In the genomic region with DNA sequence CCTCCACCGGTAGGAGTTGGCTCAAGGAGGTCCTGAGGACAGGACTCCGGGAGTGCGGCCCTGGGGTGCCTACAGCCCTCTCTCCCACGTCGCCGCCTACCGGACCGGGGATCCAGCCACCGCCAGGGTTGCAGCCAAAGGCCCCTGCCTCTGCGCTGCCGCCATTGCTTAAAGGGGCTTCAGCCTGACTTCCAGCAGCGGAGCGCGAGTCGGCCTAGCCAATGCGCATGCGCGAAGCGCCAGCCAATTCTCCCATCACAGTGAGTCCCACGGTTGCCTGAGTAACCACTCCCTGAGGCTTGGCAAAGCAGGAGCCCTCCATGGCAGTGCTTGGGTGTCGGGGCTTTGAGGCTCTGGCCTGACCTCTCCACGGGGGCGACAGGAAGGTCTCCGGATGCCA, we compare ENCODE assay signal across 3 cellular contexts.
A peak's percentile ranks its signal among the peaks of the same experiment; 100 is the strongest.
TF ChIP-seq lines count a peak whose summit lies in the region.

No MANE protein-coding gene starts in this region.

TF ChIP-seq in liver, 16 proteins besides CTCF, POLR2A, EP300 and RAD21:
- TF ChIP-seq, protein P1, sequence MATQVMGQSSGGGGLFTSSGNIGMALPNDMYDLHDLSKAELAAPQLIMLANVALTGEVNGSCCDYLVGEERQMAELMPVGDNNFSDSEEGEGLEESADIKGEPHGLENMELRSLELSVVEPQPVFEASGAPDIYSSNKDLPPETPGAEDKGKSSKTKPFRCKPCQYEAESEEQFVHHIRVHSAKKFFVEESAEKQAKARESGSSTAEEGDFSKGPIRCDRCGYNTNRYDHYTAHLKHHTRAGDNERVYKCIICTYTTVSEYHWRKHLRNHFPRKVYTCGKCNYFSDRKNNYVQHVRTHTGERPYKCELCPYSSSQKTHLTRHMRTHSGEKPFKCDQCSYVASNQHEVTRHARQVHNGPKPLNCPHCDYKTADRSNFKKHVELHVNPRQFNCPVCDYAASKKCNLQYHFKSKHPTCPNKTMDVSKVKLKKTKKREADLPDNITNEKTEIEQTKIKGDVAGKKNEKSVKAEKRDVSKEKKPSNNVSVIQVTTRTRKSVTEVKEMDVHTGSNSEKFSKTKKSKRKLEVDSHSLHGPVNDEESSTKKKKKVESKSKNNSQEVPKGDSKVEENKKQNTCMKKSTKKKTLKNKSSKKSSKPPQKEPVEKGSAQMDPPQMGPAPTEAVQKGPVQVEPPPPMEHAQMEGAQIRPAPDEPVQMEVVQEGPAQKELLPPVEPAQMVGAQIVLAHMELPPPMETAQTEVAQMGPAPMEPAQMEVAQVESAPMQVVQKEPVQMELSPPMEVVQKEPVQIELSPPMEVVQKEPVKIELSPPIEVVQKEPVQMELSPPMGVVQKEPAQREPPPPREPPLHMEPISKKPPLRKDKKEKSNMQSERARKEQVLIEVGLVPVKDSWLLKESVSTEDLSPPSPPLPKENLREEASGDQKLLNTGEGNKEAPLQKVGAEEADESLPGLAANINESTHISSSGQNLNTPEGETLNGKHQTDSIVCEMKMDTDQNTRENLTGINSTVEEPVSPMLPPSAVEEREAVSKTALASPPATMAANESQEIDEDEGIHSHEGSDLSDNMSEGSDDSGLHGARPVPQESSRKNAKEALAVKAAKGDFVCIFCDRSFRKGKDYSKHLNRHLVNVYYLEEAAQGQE (IDR thresholded peaks at IDR 0.05): no peak
- TF ChIP-seq HNF4A (conservative IDR thresholded peaks at IDR 0.05) (no peak), EGR1 (IDR thresholded peaks at IDR 0.05; ENCODE audit: low read depth in 2 of 2) (no peak), JUND (IDR thresholded peaks at IDR 0.05) (no peak), TAF1 (conservative IDR thresholded peaks at IDR 0.05) (no peak), ATF3 (IDR thresholded peaks at IDR 0.05) (no peak), FOXA2 (IDR thresholded peaks at IDR 0.05) (no peak), ZBTB33 (IDR thresholded peaks at IDR 0.05) (no peak), NR2F2 (IDR thresholded peaks at IDR 0.05) (no peak), YY1 (IDR thresholded peaks at IDR 0.05) (no peak), GABPA (IDR thresholded peaks at IDR 0.05 in 1 of 2, conservative IDR thresholded peaks at IDR 0.05 in 1 of 2) (no peak), HNF4G (IDR thresholded peaks at IDR 0.05) (no peak), RXRA (IDR thresholded peaks at IDR 0.05) (no peak), SP1 (IDR thresholded peaks at IDR 0.05) (no peak), FOXA1 (IDR thresholded peaks at IDR 0.05) (no peak)
- TF ChIP-seq, protein P2, sequence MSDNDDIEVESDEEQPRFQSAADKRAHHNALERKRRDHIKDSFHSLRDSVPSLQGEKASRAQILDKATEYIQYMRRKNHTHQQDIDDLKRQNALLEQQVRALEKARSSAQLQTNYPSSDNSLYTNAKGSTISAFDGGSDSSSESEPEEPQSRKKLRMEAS (IDR thresholded peaks at IDR 0.05): no peak
TF ChIP-seq in liver: peak in this region for 0.

TF ChIP-seq in HepG2, 621 proteins besides CTCF, POLR2A, EP300 and RAD21:
- TF ChIP-seq ZNF569 (CRISPR knock-in tag; IDR thresholded peaks at IDR 0.05; ENCODE audit: borderline replicate concordance) (no peak), ZSCAN20 (CRISPR knock-in tag; IDR thresholded peaks at IDR 0.05; ENCODE audit: borderline replicate concordance) (no peak), ZNF672 (CRISPR knock-in tag; IDR thresholded peaks at IDR 0.05) (no peak), TGIF2 (CRISPR knock-in tag; IDR thresholded peaks at IDR 0.05) (no peak), CCAR2 (optimal IDR thresholded peaks at IDR 0.05; ENCODE audit: low read depth, low read length) (no peak), ZNF567 (CRISPR knock-in tag; IDR thresholded peaks at IDR 0.05; ENCODE audit: borderline replicate concordance) (no peak), ZNF382 (CRISPR knock-in tag; IDR thresholded peaks at IDR 0.05; ENCODE audit: borderline replicate concordance) (no peak), ZNF772 (CRISPR knock-in tag; IDR thresholded peaks at IDR 0.05) (no peak), SNAPC2 (CRISPR knock-in tag; IDR thresholded peaks at IDR 0.05) (no peak), ATF6 (CRISPR knock-in tag; conservative IDR thresholded peaks at IDR 0.05) (no peak), AGO2 (optimal IDR thresholded peaks at IDR 0.05; ENCODE audit: low read depth, low read length) (no peak), HCFC1 (IDR thresholded peaks at IDR 0.05; ENCODE audit: low read depth, low read length) (no peak), ZNF20 (CRISPR knock-in tag; IDR thresholded peaks at IDR 0.05) (no peak), ZNF674 (CRISPR knock-in tag; IDR thresholded peaks at IDR 0.05; ENCODE audit: low read depth) (no peak), PLRG1 (conservative IDR thresholded peaks at IDR 0.05) (no peak), ZBTB26 (CRISPR knock-in tag; IDR thresholded peaks at IDR 0.05; ENCODE audit: borderline replicate concordance) (no peak)
- TF ChIP-seq, protein P3, sequence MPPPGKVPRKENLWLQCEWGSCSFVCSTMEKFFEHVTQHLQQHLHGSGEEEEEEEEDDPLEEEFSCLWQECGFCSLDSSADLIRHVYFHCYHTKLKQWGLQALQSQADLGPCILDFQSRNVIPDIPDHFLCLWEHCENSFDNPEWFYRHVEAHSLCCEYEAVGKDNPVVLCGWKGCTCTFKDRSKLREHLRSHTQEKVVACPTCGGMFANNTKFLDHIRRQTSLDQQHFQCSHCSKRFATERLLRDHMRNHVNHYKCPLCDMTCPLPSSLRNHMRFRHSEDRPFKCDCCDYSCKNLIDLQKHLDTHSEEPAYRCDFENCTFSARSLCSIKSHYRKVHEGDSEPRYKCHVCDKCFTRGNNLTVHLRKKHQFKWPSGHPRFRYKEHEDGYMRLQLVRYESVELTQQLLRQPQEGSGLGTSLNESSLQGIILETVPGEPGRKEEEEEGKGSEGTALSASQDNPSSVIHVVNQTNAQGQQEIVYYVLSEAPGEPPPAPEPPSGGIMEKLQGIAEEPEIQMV (CRISPR knock-in tag; IDR thresholded peaks at IDR 0.05; ENCODE audit: low read depth): no peak
- TF ChIP-seq, protein P4, sequence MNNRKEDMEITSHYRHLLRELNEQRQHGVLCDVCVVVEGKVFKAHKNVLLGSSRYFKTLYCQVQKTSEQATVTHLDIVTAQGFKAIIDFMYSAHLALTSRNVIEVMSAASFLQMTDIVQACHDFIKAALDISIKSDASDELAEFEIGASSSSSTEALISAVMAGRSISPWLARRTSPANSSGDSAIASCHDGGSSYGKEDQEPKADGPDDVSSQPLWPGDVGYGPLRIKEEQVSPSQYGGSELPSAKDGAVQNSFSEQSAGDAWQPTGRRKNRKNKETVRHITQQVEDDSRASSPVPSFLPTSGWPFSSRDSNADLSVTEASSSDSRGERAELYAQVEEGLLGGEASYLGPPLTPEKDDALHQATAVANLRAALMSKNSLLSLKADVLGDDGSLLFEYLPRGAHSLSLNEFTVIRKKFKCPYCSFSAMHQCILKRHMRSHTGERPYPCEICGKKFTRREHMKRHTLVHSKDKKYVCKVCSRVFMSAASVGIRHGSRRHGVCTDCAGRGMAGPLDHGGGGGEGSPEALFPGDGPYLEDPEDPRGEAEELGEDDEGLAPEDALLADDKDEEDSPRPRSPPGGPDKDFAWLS (CRISPR knock-in tag; IDR thresholded peaks at IDR 0.05; ENCODE audit: borderline replicate concordance): no peak

TF ChIP-seq in K562, 482 proteins besides CTCF, POLR2A, EP300 and RAD21:
- no peak for TF ChIP-seq ZNF408 (CRISPR knock-in tag; IDR thresholded peaks at IDR 0.05; ENCODE audit: low read depth)
- no peak for TF ChIP-seq ZNF589 (CRISPR knock-in tag; IDR thresholded peaks at IDR 0.05; ENCODE audit: low read depth)
- no peak for TF ChIP-seq ZSCAN29 (IDR thresholded peaks at IDR 0.05)
- peak; percentile 77 to 82 for TF ChIP-seq NRF1 (conservative IDR thresholded peaks at IDR 0.05 in 1 of 2, IDR thresholded peaks at IDR 0.05 in 1 of 2)
- no peak for TF ChIP-seq CGGBP1 (CRISPR knock-in tag; IDR thresholded peaks at IDR 0.05)
